In the genomic region with DNA sequence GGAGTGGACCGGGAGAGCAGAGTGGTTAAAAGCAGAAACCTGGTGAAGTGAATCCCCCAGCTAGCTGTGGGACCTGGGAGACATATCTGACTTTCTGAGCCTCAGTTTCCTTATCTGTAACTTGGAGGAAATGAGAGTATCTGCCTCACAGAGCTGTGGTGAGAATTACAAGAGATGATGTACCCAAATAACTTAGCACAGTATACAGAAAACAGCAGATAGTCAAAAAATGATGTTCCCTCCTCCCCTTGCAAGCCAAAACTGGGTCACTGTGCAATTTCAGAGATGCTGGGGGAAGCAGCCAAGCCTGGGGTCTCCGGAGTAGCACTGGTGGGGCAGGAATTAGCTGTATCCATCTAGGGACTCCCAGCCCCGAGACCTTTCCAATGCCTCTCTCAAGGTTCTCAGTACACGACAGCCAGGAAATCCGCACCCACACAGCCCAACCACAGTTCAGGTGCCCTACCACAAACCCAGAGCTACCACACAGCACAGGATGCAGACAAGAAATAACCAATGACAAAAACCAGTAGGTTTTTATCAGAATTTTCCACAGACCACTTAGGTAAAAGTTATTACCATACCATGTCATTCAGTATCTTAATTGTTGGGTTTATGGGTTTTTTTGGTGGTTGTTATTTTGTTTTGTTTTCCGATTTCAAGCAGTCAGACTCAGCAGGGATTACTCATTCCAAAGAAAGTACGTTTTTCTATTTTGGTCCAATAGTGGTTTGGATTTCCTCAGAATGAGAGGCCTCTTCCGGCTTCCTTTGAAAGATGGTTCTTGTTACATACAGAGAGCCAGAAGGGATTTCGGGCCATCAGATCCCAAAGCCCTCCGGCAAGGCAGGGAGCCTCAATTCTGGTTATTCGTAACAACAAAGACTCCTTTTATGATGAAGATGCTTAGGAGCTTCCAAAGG, we compare ENCODE assay signal across 9 cellular contexts. TPM values are rescaled to one million over a fixed set of nuclear protein-coding genes. Genes with fewer than 3 reads are reported as not detected.
DNase-seq lines count a peak whose midpoint lies in the region; ATAC-seq and TF ChIP-seq lines count a peak whose summit lies in the region.
"Had no signal": no experiment of that assay in that cellular context is flagged by ENCODE, and none has a peak within 500 bp of the region (broad histone marks: within the 10 kb centered on the region; RNA-seq: fewer than 3 reads in every experiment).

No MANE protein-coding gene starts in this region.

- no peak overlapping the region for H3K4me2 ChIP-seq in Karpas-422 (ENCODE audit: low read depth, low read length, poor library complexity, severe bottlenecking)

- H3K27ac Mint-ChIP-seq in dendritic cell treated with granulocyte-macrophage colony-stimulating factor and Interleukin-4, amounts not matched to agents 40 ng/mL and 50 ng/mL, for 4 days = peak overlapping the region; percentile 80
- peak overlapping the region; percentile 87 for H3K27ac Mint-ChIP-seq in stimulated activated effector memory CD8-positive, alpha-beta T cell treated with anti-CD3 and anti-CD28 coated beads, Interleukin-12 subunit alpha, Interleukin-12 subunit beta, amount 100 ng/mL, for 72 hours

- no peak overlapping the region for H3K4me3 ChIP-seq in testis
- no peak overlapping the region for H3K4me3 ChIP-seq in esophagus muscularis mucosa
- H3K4me3 ChIP-seq in Karpas-422 (ENCODE audit: low read length) = no peak overlapping the region
- H3K4me3 ChIP-seq: cardiac muscle cell had no signal

- WGBS in testis, 2 donors = 70 to 84% methylated on average over 11 of the region's 11 CpGs
- WGBS in esophagus muscularis mucosa = 61% methylated on average over 11 of the region's 11 CpGs

- H3K9me3 Mint-ChIP-seq in dendritic cell treated with granulocyte-macrophage colony-stimulating factor and Interleukin-4, amounts not matched to agents 40 ng/mL and 50 ng/mL, for 4 days = peaks cover 20% of the 10 kb centered on the region
- peaks cover 11% of the 10 kb centered on the region for H3K9me3 Mint-ChIP-seq in stimulated activated effector memory CD8-positive, alpha-beta T cell treated with anti-CD3 and anti-CD28 coated beads, Interleukin-12 subunit alpha, Interleukin-12 subunit beta, amount 100 ng/mL, for 72 hours

- peak; percentile 74 to 79 for DNase-seq in activated CD4-positive, alpha-beta T cell treated with anti-CD3 and anti-CD28 coated beads for 4 hours
- DNase-seq in stimulated activated effector memory CD8-positive, alpha-beta T cell treated with anti-CD3 and anti-CD28 coated beads, Interleukin-12 subunit alpha, Interleukin-12 subunit beta, amount 100 ng/mL, for 72 hours (ENCODE audit: low spot score in 2 of 2) = peak; percentile 60 to 90
- DNase-seq in testis (no peak), esophagus muscularis mucosa (ENCODE audit: extremely low spot score) (no peak), GM13976 (ENCODE audit: low spot score) (no peak), Karpas-422 (no peak)

- no peaks in the 10 kb centered on the region for H3K4me1 ChIP-seq in testis
- peaks cover 0 to 15% (median 6%) of the 10 kb centered on the region in 4 donors for H3K4me1 ChIP-seq in esophagus muscularis mucosa
- no peaks in the 10 kb centered on the region for H3K4me1 ChIP-seq in Karpas-422 (ENCODE audit: low read length)

- no peaks in the 10 kb centered on the region for H3K9me2 ChIP-seq in Karpas-422 (replicated peaks; ENCODE audit: insufficient read depth, low read length)

- H3K9ac ChIP-seq in Karpas-422 (ENCODE audit: low read length) = no peak overlapping the region

- no peaks in the 10 kb centered on the region for H3K79me2 ChIP-seq in Karpas-422 (ENCODE audit: low read length)

- peaks cover 70% of the 10 kb centered on the region for H3K4me1 Mint-ChIP-seq in dendritic cell treated with granulocyte-macrophage colony-stimulating factor and Interleukin-4, amounts not matched to agents 40 ng/mL and 50 ng/mL, for 4 days (ENCODE audit: low read depth)
- peaks cover 76% of the 10 kb centered on the region for H3K4me1 Mint-ChIP-seq in stimulated activated effector memory CD8-positive, alpha-beta T cell treated with anti-CD3 and anti-CD28 coated beads, Interleukin-12 subunit alpha, Interleukin-12 subunit beta, amount 100 ng/mL, for 72 hours

- no peak for TF ChIP-seq EP300 in esophagus muscularis mucosa (IDR thresholded peaks at IDR 0.05)

- peaks cover 6% of the 10 kb centered on the region for H3K36me3 Mint-ChIP-seq in dendritic cell treated with granulocyte-macrophage colony-stimulating factor and Interleukin-4, amounts not matched to agents 40 ng/mL and 50 ng/mL, for 4 days (ENCODE audit: low read depth)
- H3K36me3 Mint-ChIP-seq in stimulated activated effector memory CD8-positive, alpha-beta T cell treated with anti-CD3 and anti-CD28 coated beads, Interleukin-12 subunit alpha, Interleukin-12 subunit beta, amount 100 ng/mL, for 72 hours = peaks cover 26% of the 10 kb centered on the region

- H3K27me3 ChIP-seq in testis = no peaks in the 10 kb centered on the region
- H3K27me3 ChIP-seq in esophagus muscularis mucosa = peaks cover 0 to 36% (median 3%) of the 10 kb centered on the region in 4 donors
- H3K27me3 ChIP-seq in Karpas-422 (ENCODE audit: low read length) = no peaks in the 10 kb centered on the region
- H3K27me3 ChIP-seq: cardiac muscle cell had no signal

- TF ChIP-seq CTCF in testis (IDR thresholded peaks at IDR 0.05) = no peak
- no peak for TF ChIP-seq CTCF in esophagus muscularis mucosa (IDR thresholded peaks at IDR 0.05)
- no peak for TF ChIP-seq CTCF in GM13976 (IDR thresholded peaks at IDR 0.05; ENCODE audit: borderline replicate concordance, control extremely low read depth, extremely low read depth, insufficient read depth, missing control alignments)

- H3K27ac ChIP-seq in testis (no peak overlapping the region), esophagus muscularis mucosa (replicated peaks in 1 of 4) (no peak overlapping the region), Karpas-422 (ENCODE audit: low read length) (no peak overlapping the region)
- H3K27ac ChIP-seq: cardiac muscle cell had no signal

- no peaks in the 10 kb centered on the region for H4K20me1 ChIP-seq in Karpas-422 (ENCODE audit: insufficient read depth, low read depth, low read length)

- intact Hi-C loops in dendritic cell treated with granulocyte-macrophage colony-stimulating factor and Interleukin-4, amounts not matched to agents 40 ng/mL and 50 ng/mL, for 4 days (cut with micrococcal nuclease) = loop anchor here (10.0 kb wide), 1 partner anchor 58 kb away; no protein-coding TSS in a partner anchor
- intact Hi-C loops in testis (cut with DNase I; ENCODE audit: low total_unique reads) (no loop called here), esophagus muscularis mucosa (cut with DNase I) (no loop called here)

- TF ChIP-seq POLR2A in testis (IDR thresholded peaks at IDR 0.05) (no peak), esophagus muscularis mucosa (IDR thresholded peaks at IDR 0.05; ENCODE audit: low read depth) (no peak)

- H2AFZ ChIP-seq in Karpas-422 (ENCODE audit: low read length) = no peak overlapping the region

- peak; percentile 62 for ATAC-seq in HG03103 (IDR thresholded peaks at IDR 0.05; ENCODE audit: low read depth, unreplicated experiment)
- ATAC-seq in stimulated activated effector memory CD8-positive, alpha-beta T cell treated with anti-CD3 and anti-CD28 coated beads, Interleukin-12 subunit alpha, Interleukin-12 subunit beta, amount 100 ng/mL, for 72 hours = peak; percentile 86

- H3K27me3 Mint-ChIP-seq in dendritic cell treated with granulocyte-macrophage colony-stimulating factor and Interleukin-4, amounts not matched to agents 40 ng/mL and 50 ng/mL, for 4 days = no peaks in the 10 kb centered on the region

- H3K36me3 ChIP-seq in testis (ENCODE audit: low read depth, missing control alignments) (no peaks in the 10 kb centered on the region), esophagus muscularis mucosa (no peaks in the 10 kb centered on the region), Karpas-422 (ENCODE audit: insufficient read depth, low read length) (no peaks in the 10 kb centered on the region)
- H3K36me3 ChIP-seq: cardiac muscle cell had no signal

- in situ Hi-C loops in GM13976 (cut with MboI; ENCODE audit: low sequenced_read_pairs, unreplicated experiment) = no loop called here

- H3K9me3 ChIP-seq in testis (no peaks in the 10 kb centered on the region), esophagus muscularis mucosa (peaks cover 0 to 22% (median 16%) of the 10 kb centered on the region in 4 donors), Karpas-422 (ENCODE audit: low read length) (no peaks in the 10 kb centered on the region)

- H3K4me3 Mint-ChIP-seq in dendritic cell treated with granulocyte-macrophage colony-stimulating factor and Interleukin-4, amounts not matched to agents 40 ng/mL and 50 ng/mL, for 4 days = peak overlapping the region; percentile 14
- peak overlapping the region; percentile 51 for H3K4me3 Mint-ChIP-seq in stimulated activated effector memory CD8-positive, alpha-beta T cell treated with anti-CD3 and anti-CD28 coated beads, Interleukin-12 subunit alpha, Interleukin-12 subunit beta, amount 100 ng/mL, for 72 hours

RNA-seq across cellular contexts. Expression of gene HRH2, which starts 4.9 kb away (rescaled TPM):
- total RNA-seq in testis (1 to 10 TPM in 1 of 2 donors, under 1 TPM in 1; 0.47 to 1.4 TPM), esophagus muscularis mucosa (10 to 100 TPM in 1 of 4 donors, 1 to 10 TPM in 3; 1.9 to 10.9 (median 2.8) TPM)
- 1.3 TPM for polyA plus RNA-seq in testis (ENCODE audit: insufficient read depth, low read depth, low replicate concordance)
- not detected in 2 replicates for total RNA-seq in Karpas-422 (2014; rRNA removed; shearing (Covaris generic); ENCODE audit: low replicate concordance)

Comparison
In these comparisons a context has a peak if more than half of its experiments do, and no peak if none do; other contexts are left out.
1. DNase-seq: peak in activated CD4-positive, alpha-beta T cell treated with anti-CD3 and anti-CD28 coated beads for 4 hours (2 of 2) and stimulated activated effector memory CD8-positive, alpha-beta T cell treated with anti-CD3 and anti-CD28 coated beads, Interleukin-12 subunit alpha, Interleukin-12 subunit beta, amount 100 ng/mL, for 72 hours (2 of 2); none in testis (single experiment), esophagus muscularis mucosa (single experiment), GM13976 (single experiment) and Karpas-422 (single experiment).